ENCODE assay signal across 1 cellular context in genomic region chr15:81323944-81324881, GRCh38.
A peak's percentile ranks its signal among the peaks of the same experiment; 100 is the strongest.
TF ChIP-seq lines count a peak whose summit lies in the region.

STARD5 (minus strand) TSS chr15:81324141; CDS start chr15:81324099, 42 bp downstream.

TF ChIP-seq in HepG2, 621 proteins besides CTCF, POLR2A, EP300 and RAD21 (continued from another document and continues in another):
- TF ChIP-seq KLF13 (CRISPR knock-in tag; IDR thresholded peaks at IDR 0.05) (no peak), MAX (IDR thresholded peaks at IDR 0.05) (peak; percentile 61), ZMYM2 (CRISPR knock-in tag; IDR thresholded peaks at IDR 0.05) (no peak), ZFP91 (CRISPR knock-in tag; IDR thresholded peaks at IDR 0.05; ENCODE audit: borderline replicate concordance) (peak; percentile 50; the same call in 1 of the 2 replicates), ZNF850 (CRISPR knock-in tag; conservative IDR thresholded peaks at IDR 0.05) (no peak), ADNP (CRISPR knock-in tag; IDR thresholded peaks at IDR 0.05) (no peak), ZZZ3 (CRISPR knock-in tag; IDR thresholded peaks at IDR 0.05; ENCODE audit: borderline replicate concordance) (no peak), HNF4A (CRISPR knock-in tag; IDR thresholded peaks at IDR 0.05) (peak; percentile 58; the same call in 1 of the 2 replicates), NR2C2 (CRISPR knock-in tag; IDR thresholded peaks at IDR 0.05; ENCODE audit: borderline replicate concordance) (peak; percentile 53; the same call in 1 of the 2 replicates), TCF12 (IDR thresholded peaks at IDR 0.05) (no peak), TCF12 (CRISPR knock-in tag; IDR thresholded peaks at IDR 0.05) (no peak), SMAD9 (CRISPR knock-in tag; IDR thresholded peaks at IDR 0.05) (no peak), CC2D1A (CRISPR knock-in tag; IDR thresholded peaks at IDR 0.05) (no peak), ZBTB26 (CRISPR knock-in tag; IDR thresholded peaks at IDR 0.05; ENCODE audit: borderline replicate concordance) (0 out of 2 replicates have a peak, but pooled peaks have one; percentile 31), ZBTB38 (CRISPR knock-in tag; IDR thresholded peaks at IDR 0.05) (no peak; the same call in 1 of the 2 replicates), KDM4B (CRISPR knock-in tag; IDR thresholded peaks at IDR 0.05) (no peak), TOPORS (CRISPR knock-in tag; IDR thresholded peaks at IDR 0.05) (0 out of 2 replicates have a peak, but pooled peaks have one; percentile 46), ZUFSP (CRISPR knock-in tag; IDR thresholded peaks at IDR 0.05; ENCODE audit: borderline replicate concordance) (no peak), NR0B2 (CRISPR knock-in tag; IDR thresholded peaks at IDR 0.05) (0 out of 2 replicates have a peak, but pooled peaks have one; percentile 34), ZNF275 (CRISPR knock-in tag; IDR thresholded peaks at IDR 0.05; ENCODE audit: borderline replicate concordance) (peak; percentile 51; the same call in 1 of the 2 replicates), HOXA5 (CRISPR knock-in tag; IDR thresholded peaks at IDR 0.05) (peak; percentile 55; the same call in 1 of the 2 replicates), NFAT5 (CRISPR knock-in tag; IDR thresholded peaks at IDR 0.05) (no peak), REXO4 (CRISPR knock-in tag; IDR thresholded peaks at IDR 0.05; ENCODE audit: borderline replicate concordance) (no peak), SALL1 (CRISPR knock-in tag; IDR thresholded peaks at IDR 0.05) (peak; percentile 55), NR2F2 (IDR thresholded peaks at IDR 0.05; ENCODE audit: borderline replicate concordance, low read depth) (no peak), PHF20 (CRISPR knock-in tag; IDR thresholded peaks at IDR 0.05) (0 out of 2 replicates have a peak, but pooled peaks have one; percentile 46), ZNF558 (CRISPR knock-in tag; IDR thresholded peaks at IDR 0.05; ENCODE audit: borderline replicate concordance) (no peak), RXRA (CRISPR knock-in tag; IDR thresholded peaks at IDR 0.05) (no peak; the same call in 1 of the 2 replicates), KDM2A (CRISPR knock-in tag; IDR thresholded peaks at IDR 0.05; ENCODE audit: borderline replicate concordance, low read depth) (peak; percentile 57; the same call in 1 of the 2 replicates), U2AF1 (optimal IDR thresholded peaks at IDR 0.05; ENCODE audit: low read depth, low read length) (no peak), NFE2L2 (IDR thresholded peaks at IDR 0.05; ENCODE audit: low read length) (peak; percentile 6; the same call in 1 of the 2 replicates), ZNF264 (CRISPR knock-in tag; IDR thresholded peaks at IDR 0.05) (no peak), XBP1 (CRISPR knock-in tag; IDR thresholded peaks at IDR 0.05) (no peak), KDM5B (CRISPR knock-in tag; IDR thresholded peaks at IDR 0.05; ENCODE audit: borderline replicate concordance) (peak; percentile 66; the same call in 1 of the 2 replicates), NKX3-1 (CRISPR knock-in tag; IDR thresholded peaks at IDR 0.05) (no peak), ZSCAN31 (CRISPR knock-in tag; IDR thresholded peaks at IDR 0.05; ENCODE audit: low read depth) (no peak), ZNF883 (CRISPR knock-in tag; IDR thresholded peaks at IDR 0.05; ENCODE audit: not compliant biosample characterization) (no peak), PAXIP1 (CRISPR knock-in tag; conservative IDR thresholded peaks at IDR 0.05) (0 out of 2 replicates have a peak, but pooled peaks have one; percentile 38), MXD3 (CRISPR knock-in tag; IDR thresholded peaks at IDR 0.05) (0 out of 2 replicates have a peak, but pooled peaks have one; percentile 21), ZNF136 (CRISPR knock-in tag; IDR thresholded peaks at IDR 0.05; ENCODE audit: low read depth) (no peak), FOXA1 (IDR thresholded peaks at IDR 0.05) (no peak), FOXA1 (CRISPR knock-in tag; IDR thresholded peaks at IDR 0.05) (0 out of 2 replicates have a peak, but pooled peaks have one; percentile 6), MED1 (CRISPR knock-in tag; IDR thresholded peaks at IDR 0.05) (peak; percentile 22; the same call in 1 of the 2 replicates), ZEB1 (IDR thresholded peaks at IDR 0.05; ENCODE audit: insufficient replicate concordance, low read depth) (peak; percentile 67), ZNF282 (IDR thresholded peaks at IDR 0.05; ENCODE audit: partially characterized antibody) (no peak), HMGXB4 (CRISPR knock-in tag; IDR thresholded peaks at IDR 0.05; ENCODE audit: borderline replicate concordance in 1 of 2, low read depth in 1 of 2) (peak in 1 of 2 experiments; percentile 65; a peak in 1 of 4 replicates), PHF5A (CRISPR knock-in tag; IDR thresholded peaks at IDR 0.05; ENCODE audit: low read depth, unreplicated experiment) (no peak), KDM5A (IDR thresholded peaks at IDR 0.05; ENCODE audit: borderline replicate concordance, low read length) (peak; percentile 50; the same call in 1 of the 2 replicates), CREB1 (IDR thresholded peaks at IDR 0.05) (peak; percentile 71), CREB1 (CRISPR knock-in tag; IDR thresholded peaks at IDR 0.05) (peak; percentile 76)
